18 cellular contexts compared by ENCODE assay signal in genomic region chr7:24024276-24024675, GRCh38.
"Had no signal": no experiment of that assay in that cellular context is flagged by ENCODE, and none has a peak within 500 bp of the region (broad histone marks: within the 10 kb centered on the region; RNA-seq: fewer than 3 reads in every experiment).

No MANE protein-coding gene starts in this region.

- DNase-seq: activated CD4-positive, alpha-beta T cell treated with anti-CD3 and anti-CD28 coated beads, Interleukin-2, amount 10 ng/mL, durations not matched to agents 24 days and 14 days; activated CD8-positive, alpha-beta T cell treated with anti-CD3 and anti-CD28 coated beads for 36 hours; activated naive CD4-positive, alpha-beta T cell treated with anti-CD3 and anti-CD28 coated beads for 36 hours; activated naive CD8-positive, alpha-beta T cell treated with anti-CD3 and anti-CD28 coated beads, Interleukin-2, amount 50 U/mL, for 24 hours; activated T-cell treated with anti-CD3 and anti-CD28 coated beads, Interleukin-2, amount 50 U/mL, for 4 hours; cerebellar nuclear complex; effector CD4-positive, alpha-beta T cell; heart right ventricle; left ventricle myocardium superior; mucosa of descending colon; naive thymus-derived CD8-positive, alpha-beta T cell; occipital lobe; stimulated activated CD4-positive, alpha-beta T cell treated with anti-CD3 and anti-CD28 coated beads, Interleukin-12 subunit alpha, Interleukin-12 subunit beta, amount 100 ng/mL, for 4 hours; stimulated activated CD4-positive, alpha-beta T cell treated with anti-CD3 and anti-CD28 coated beads, Interleukin-1b, Interleukin-23, amount 100 ng/mL, for 48 hours; stimulated activated naive CD4-positive, alpha-beta T cell treated with Interleukin-2 at 50 U/mL for 16 hours had no signal

- H3K4me1 ChIP-seq: esophagus muscularis mucosa, heart right ventricle, thyroid gland had no signal

- H3K4me3 Mint-ChIP-seq: activated CD4-positive, alpha-beta T cell treated with anti-CD3 and anti-CD28 coated beads, Interleukin-2, amount 10 ng/mL, durations not matched to agents 24 days and 14 days; activated CD8-positive, alpha-beta T cell treated with anti-CD3 and anti-CD28 coated beads for 36 hours; activated naive CD4-positive, alpha-beta T cell treated with anti-CD3 and anti-CD28 coated beads for 36 hours; activated naive CD8-positive, alpha-beta T cell treated with anti-CD3 and anti-CD28 coated beads, Interleukin-2, amount 50 U/mL, for 24 hours; activated T-cell treated with anti-CD3 and anti-CD28 coated beads, Interleukin-2, amount 50 U/mL, for 4 hours; memory B cell; naive thymus-derived CD8-positive, alpha-beta T cell had no signal

- H3K27ac Mint-ChIP-seq: activated CD4-positive, alpha-beta T cell treated with anti-CD3 and anti-CD28 coated beads, Interleukin-2, amount 10 ng/mL, durations not matched to agents 24 days and 14 days; activated CD8-positive, alpha-beta T cell treated with anti-CD3 and anti-CD28 coated beads for 36 hours; activated naive CD4-positive, alpha-beta T cell treated with anti-CD3 and anti-CD28 coated beads for 36 hours; activated naive CD8-positive, alpha-beta T cell treated with anti-CD3 and anti-CD28 coated beads, Interleukin-2, amount 50 U/mL, for 24 hours; memory B cell; naive thymus-derived CD8-positive, alpha-beta T cell had no signal

- H3K9me3 Mint-ChIP-seq: activated CD4-positive, alpha-beta T cell treated with anti-CD3 and anti-CD28 coated beads, Interleukin-2, amount 10 ng/mL, durations not matched to agents 24 days and 14 days; activated CD8-positive, alpha-beta T cell treated with anti-CD3 and anti-CD28 coated beads for 36 hours; activated naive CD4-positive, alpha-beta T cell treated with anti-CD3 and anti-CD28 coated beads for 36 hours; activated naive CD8-positive, alpha-beta T cell treated with anti-CD3 and anti-CD28 coated beads, Interleukin-2, amount 50 U/mL, for 24 hours; activated T-cell treated with anti-CD3 and anti-CD28 coated beads, Interleukin-2, amount 50 U/mL, for 4 hours; naive thymus-derived CD8-positive, alpha-beta T cell had no signal

- H3K9me3 ChIP-seq: esophagus muscularis mucosa, mucosa of descending colon, thyroid gland had no signal

- ATAC-seq: activated CD8-positive, alpha-beta T cell treated with anti-CD3 and anti-CD28 coated beads for 36 hours; activated naive CD8-positive, alpha-beta T cell treated with anti-CD3 and anti-CD28 coated beads, Interleukin-2, amount 50 U/mL, for 24 hours; activated T-cell treated with anti-CD3 and anti-CD28 coated beads, Interleukin-2, amount 50 U/mL, for 4 hours; heart right ventricle; left ventricle myocardium superior; mucosa of descending colon; naive thymus-derived CD8-positive, alpha-beta T cell had no signal

- H3K36me3 Mint-ChIP-seq: memory B cell; naive thymus-derived CD8-positive, alpha-beta T cell had no signal

- H3K36me3 ChIP-seq: esophagus muscularis mucosa, heart right ventricle, thyroid gland had no signal

- H3K27me3 Mint-ChIP-seq: activated CD4-positive, alpha-beta T cell treated with anti-CD3 and anti-CD28 coated beads, Interleukin-2, amount 10 ng/mL, durations not matched to agents 24 days and 14 days had no signal

- H3K4me3 ChIP-seq: esophagus muscularis mucosa, heart right ventricle, mucosa of descending colon, thyroid gland had no signal

- H3K4me1 Mint-ChIP-seq: activated CD4-positive, alpha-beta T cell treated with anti-CD3 and anti-CD28 coated beads, Interleukin-2, amount 10 ng/mL, durations not matched to agents 24 days and 14 days; activated naive CD8-positive, alpha-beta T cell treated with anti-CD3 and anti-CD28 coated beads, Interleukin-2, amount 50 U/mL, for 24 hours; memory B cell; naive thymus-derived CD8-positive, alpha-beta T cell had no signal

- H3K27me3 ChIP-seq: esophagus muscularis mucosa, heart right ventricle, thyroid gland had no signal

- H3K27ac ChIP-seq: esophagus muscularis mucosa, heart right ventricle, thyroid gland had no signal
